22 cellular contexts compared by ENCODE assay signal in genomic region chr6:46637933-46638332, GRCh38. TPM values are rescaled to one million over a fixed set of nuclear protein-coding genes. Genes with fewer than 3 reads are reported as not detected.
DNase-seq lines count a peak whose midpoint lies in the region; ATAC-seq, FAIRE-seq and TF ChIP-seq lines count a peak whose summit lies in the region.
"Had no signal": no experiment of that assay in that cellular context is flagged by ENCODE, and none has a peak within 500 bp of the region (broad histone marks: within the 10 kb centered on the region; RNA-seq: fewer than 3 reads in every experiment).

No MANE protein-coding gene starts in this region.

- H3K27ac ChIP-seq in DOHH2 (ENCODE audit: low read depth, low read length) (peak overlapping the region; percentile 97), GM12878 (ENCODE audit: control insufficient read depth, insufficient read depth) (no peak overlapping the region), A673 (ENCODE audit: low read depth, low read length, poor library complexity, severe bottlenecking) (no peak overlapping the region)

- POLR2A ChIA-PET in GM12878 (lab: Charles Lee): no interaction called here
- POLR2A ChIA-PET in A673 (lab: Charles Lee; ENCODE audit: low non-redundant PET): no interaction called here

- H3K4me1 ChIP-seq in DOHH2 (ENCODE audit: control insufficient read depth, low read length) (peaks cover 92% of the 10 kb centered on the region), GM12878 (ENCODE audit: control insufficient read depth, insufficient read depth, low read length) (no peaks in the 10 kb centered on the region), A673 (ENCODE audit: insufficient read depth, low read length, poor library complexity, severe bottlenecking) (no peaks in the 10 kb centered on the region)

- H3K9me2 ChIP-seq in DOHH2 (replicated peaks; ENCODE audit: control insufficient read depth, low read length): no peaks in the 10 kb centered on the region
- H3K9me2 ChIP-seq: SK-N-SH had no signal

- TF ChIP-seq CTCF in DOHH2 (IDR thresholded peaks at IDR 0.05; ENCODE audit: low read depth, low read length, poor library complexity, severe bottlenecking) (no peak), GM12878 (IDR thresholded peaks at IDR 0.05 in 2 of 3, conservative IDR thresholded peaks at IDR 0.05 in 1 of 3; ENCODE audit: control insufficient read depth in 2 of 3, extremely low read depth in 1 of 3, insufficient read depth in 1 of 3, low read depth in 3 of 3, low read length in 3 of 3) (no peak), A673 (conservative IDR thresholded peaks at IDR 0.05; ENCODE audit: low read depth, low read length) (no peak)

- RAD21 ChIA-PET in GM12878 (lab: Charles Lee; ENCODE audit: unreplicated experiment): no interaction called here

- no peak overlapping the region for H2AFZ ChIP-seq in GM12878 (ENCODE audit: control insufficient read depth, low read depth, low read length)

- H3K27me3 ChIP-seq in DOHH2 (ENCODE audit: control insufficient read depth, low read length) (no peaks in the 10 kb centered on the region), GM12878 (replicated peaks in 1 of 2; ENCODE audit: control insufficient read depth in 2 of 2, insufficient read depth in 2 of 2, low read length in 1 of 2) (no peaks in the 10 kb centered on the region; a peak in 2 of 4 replicates), A673 (replicated peaks; ENCODE audit: insufficient read depth, low read depth, low read length, poor library complexity) (no peaks in the 10 kb centered on the region)

- no peaks in the 10 kb centered on the region for H3K9me3 ChIP-seq in DOHH2 (ENCODE audit: control insufficient read depth, insufficient read depth, low read length)
- H3K9me3 ChIP-seq in GM12878 (replicated peaks; ENCODE audit: control insufficient read depth, insufficient read depth, low read length): no peaks in the 10 kb centered on the region
- H3K9me3 ChIP-seq in A673 (ENCODE audit: low read depth, low read length, poor library complexity, severe bottlenecking): no peaks in the 10 kb centered on the region
- H3K9me3 ChIP-seq: SK-N-SH had no signal

- SMC1A ChIA-PET in GM12878 (lab: Charles Lee; ENCODE audit: uncharacterized antibody, unreplicated experiment): no interaction called here

- peak overlapping the region; percentile 78 for H3K4me3 ChIP-seq in DOHH2 (ENCODE audit: low read length)
- no peak overlapping the region for H3K4me3 ChIP-seq in GM12878
- no peak overlapping the region for H3K4me3 ChIP-seq in A673 (ENCODE audit: low read depth, low read length, poor library complexity, severe bottlenecking)

- intact Hi-C loops in GM12878 (cut with micrococcal nuclease; ENCODE audit: unreplicated experiment): no loop called here
- intact Hi-C loops in A673 (cut with micrococcal nuclease; ENCODE audit: unreplicated experiment): no loop called here

- no peaks in the 10 kb centered on the region for H4K20me1 ChIP-seq in DOHH2 (ENCODE audit: control insufficient read depth, insufficient read depth, low read depth, low read length)
- H4K20me1 ChIP-seq in GM12878 (ENCODE audit: control insufficient read depth, insufficient read depth): no peaks in the 10 kb centered on the region

- in situ Hi-C loops in GM12878 (cut with MboI): loop anchor here (25.0 kb wide), 1 partner anchor 551 kb away; no protein-coding TSS in a partner anchor

- ATAC-seq in GM12878 (no peak), HG02973 (IDR thresholded peaks at IDR 0.05; ENCODE audit: unreplicated experiment) (no peak)

- TF ChIP-seq RAD21 in GM12878 (IDR thresholded peaks at IDR 0.05; ENCODE audit: insufficient read depth, low read depth, low read length): no peak

- H3K36me3 ChIP-seq in DOHH2 (ENCODE audit: control insufficient read depth, low read length) (peaks cover 40% of the 10 kb centered on the region), GM12878 (ENCODE audit: control insufficient read depth in 2 of 2, insufficient read depth in 2 of 2, low read length in 1 of 2) (no peaks in the 10 kb centered on the region), A673 (ENCODE audit: insufficient read depth, low read length, poor library complexity, severe bottlenecking) (no peaks in the 10 kb centered on the region)

- no peak for TF ChIP-seq POLR2A in GM12878 (IDR thresholded peaks at IDR 0.05; ENCODE audit: low read depth, low read length)

- WGBS in GM12878 (ENCODE audit: insufficient coverage, insufficient replicate concordance, low lambda C conversion rate, missing lambda C conversion rate): 0% methylated on average over 1 of the region's 1 CpG

- no peak for FAIRE-seq in GM12878 (lab: Jason Lieb, UNC)
- FAIRE-seq in islet of Langerhans (lab: Jason Lieb, UNC): peak; percentile 5
- FAIRE-seq: D721Med, HTR-8/SVneo had no signal

- CTCF ChIA-PET in GM12878 (lab: Yijun Ruan, JAX): no interaction called here
- CTCF ChIA-PET in A673 (lab: Charles Lee): no interaction called here

- DNase-seq in NAMALWA (ENCODE audit: low spot score): peak; percentile 35
- no peak for DNase-seq in GM12878 (ENCODE audit: low read depth, low spot score)
- DNase-seq in NCI-H345 treated with DMSO at 0.1 percent for 48 hours (lab: John Stamatoyannopoulos, UW; ENCODE audit: unreplicated experiment): no peak
- DNase-seq in A673 (ENCODE audit: low spot score): no peak
- DNase-seq in stimulated activated CD4-positive, alpha-beta T cell treated with anti-CD3 and anti-CD28 coated beads, Interleukin-2, amount 100 ng/mL, for 48 hours: no peak
- DNase-seq: DMS53; GF-D8; KG1; NCI-H1105 treated with DMSO at 0.1 percent for 48 hours; NCI-H2029 treated with DMSO at 0.1 percent for 48 hours; NCI-H774; NK-92 treated with Interleukin-12 subunit alpha and Interleukin-12 subunit beta, amount 100 ng/mL, for 24 hours; RPMI8226; SHP77 treated with DMSO at 0.1 percent for 48 hours; SK-N-SH had no signal

- H3K79me2 ChIP-seq in DOHH2 (ENCODE audit: control insufficient read depth, low read length) (peaks cover 58% of the 10 kb centered on the region), GM12878 (ENCODE audit: control insufficient read depth, insufficient read depth, low read length) (no peaks in the 10 kb centered on the region)

- no peak overlapping the region for H3K9ac ChIP-seq in GM12878 (ENCODE audit: control insufficient read depth, insufficient read depth, low read length)
- H3K9ac ChIP-seq: SK-N-SH had no signal

- BruUV-seq in GM12878 (replicated peaks; lab: Mats Ljungman, UMichigan) (no TSS peak), A673 (replicated peaks; lab: Mats Ljungman, UMichigan) (no TSS peak)

- H3K4me2 ChIP-seq in DOHH2 (ENCODE audit: low read length) (peak overlapping the region; percentile 99), GM12878 (ENCODE audit: control insufficient read depth, insufficient read depth) (no peak overlapping the region)
- H3K4me2 ChIP-seq: SK-N-SH had no signal

- peaks cover 16% of the 10 kb centered on the region for H3F3A ChIP-seq in DOHH2 (ENCODE audit: control insufficient read depth, insufficient read depth)

- TF ChIP-seq EP300 in GM12878 (IDR thresholded peaks at IDR 0.05; ENCODE audit: borderline replicate concordance in 1 of 2, control insufficient read depth in 1 of 2, low read depth in 2 of 2, low read length in 2 of 2): no peak

RNA-seq across cellular contexts. Expression of gene CYP39A1, which starts 14.7 kb away (rescaled TPM):
- total RNA-seq in GM12878 (2013; cell fraction: nucleolus; rRNA removed): not detected in 2 replicates
- not detected in 2 replicates for total RNA-seq in GM12878 (2014; rRNA removed)
- total RNA-seq in GM12878 (2014; rRNA removed; fragmentation: Illumina TruSeq; extraction: Trizol): not detected in 2 replicates
- total RNA-seq in GM12878 (2021): not detected in 2 replicates
- polyA plus RNA-seq in GM12878 (2011; ENCODE audit: low read depth): not detected
- polyA plus RNA-seq in GM12878 (2011; rRNA removed): not detected in 2 replicates
- polyA plus RNA-seq in GM12878 (2011; cell fraction: cytosol; rRNA removed): not detected in 2 replicates
- polyA plus RNA-seq in GM12878 (2011; cell fraction: nucleus; rRNA removed): not detected in 2 replicates
- polyA plus RNA-seq in GM12878 (2012): not detected in 2 replicates
- polyA plus RNA-seq in GM12878 (2014; fragmentation: Illumina TruSeq; extraction: Trizol): not detected in 2 replicates
- not detected for polyA plus RNA-seq in GM12878 (2014; fragmentation: Nextera tagmentation; extraction: Ambion mirVana)
- polyA plus RNA-seq in GM12878 (2014; rRNA removed): not detected in 2 replicates
- not detected for polyA plus RNA-seq in GM12878 (2016; fragmentation: Nextera tagmentation; extraction: Ambion mirVana)
- not detected in 2 replicates for polyA minus RNA-seq in GM12878 (2011; rRNA and poly(A)+ RNA removed)
- polyA minus RNA-seq in GM12878 (2011; cell fraction: cytosol; rRNA and poly(A)+ RNA removed): not detected in 2 replicates
- not detected in 2 replicates for polyA minus RNA-seq in GM12878 (2011; cell fraction: nucleus; rRNA and poly(A)+ RNA removed)
- 0.17 TPM in 1 of 2 replicates, not detected in the other for total RNA-seq in A673 (2021)
- total RNA-seq: A172 had no signal
- polyA plus RNA-seq: CD14-positive monocyte, SK-N-SH had no signal

RNA-seq across cellular contexts. Expression of gene SLC25A27, which starts 14.8 kb away (rescaled TPM):
- not detected in 2 replicates for total RNA-seq in GM12878 (2013; cell fraction: nucleolus; rRNA removed)
- not detected in 2 replicates for total RNA-seq in GM12878 (2014; rRNA removed)
- not detected in 2 replicates for total RNA-seq in GM12878 (2014; rRNA removed; fragmentation: Illumina TruSeq; extraction: Trizol)
- total RNA-seq in GM12878 (2021): not detected in 2 replicates
- not detected for polyA plus RNA-seq in GM12878 (2011; ENCODE audit: low read depth)
- polyA plus RNA-seq in GM12878 (2011; rRNA removed): 0.33 TPM in 1 of 2 replicates, not detected in the other
- polyA plus RNA-seq in GM12878 (2011; cell fraction: cytosol; rRNA removed): not detected in 2 replicates
- polyA plus RNA-seq in GM12878 (2011; cell fraction: nucleus; rRNA removed): not detected in 2 replicates
- polyA plus RNA-seq in GM12878 (2012): not detected in 2 replicates
- not detected in 2 replicates for polyA plus RNA-seq in GM12878 (2014; fragmentation: Illumina TruSeq; extraction: Trizol)
- polyA plus RNA-seq in GM12878 (2014; fragmentation: Nextera tagmentation; extraction: Ambion mirVana): not detected
- polyA plus RNA-seq in GM12878 (2014; rRNA removed): not detected in 2 replicates
- polyA plus RNA-seq in GM12878 (2016; fragmentation: Nextera tagmentation; extraction: Ambion mirVana): not detected
- polyA minus RNA-seq in GM12878 (2011; rRNA and poly(A)+ RNA removed): not detected in 2 replicates
- polyA minus RNA-seq in GM12878 (2011; cell fraction: cytosol; rRNA and poly(A)+ RNA removed): not detected in 2 replicates
- polyA minus RNA-seq in GM12878 (2011; cell fraction: nucleus; rRNA and poly(A)+ RNA removed): not detected in 2 replicates
- total RNA-seq in A673 (2021): 0.45 and 0.52 TPM in 2 replicates

RNA-seq across cellular contexts. Expression of gene TDRD6, which starts 49.8 kb away (rescaled TPM):
- total RNA-seq in GM12878 (2013; cell fraction: nucleolus; rRNA removed): not detected in 2 replicates
- total RNA-seq in GM12878 (2014; rRNA removed) (not detected in 2 replicates), GM12878 (2014; rRNA removed; fragmentation: Illumina TruSeq; extraction: Trizol) (not detected in 2 replicates), GM12878 (2021) (not detected in 2 replicates), A673 (2021) (not detected in 2 replicates)
- polyA plus RNA-seq in GM12878 (2011; ENCODE audit: low read depth): not detected
- polyA plus RNA-seq in GM12878 (2011; rRNA removed) (not detected in 2 replicates), GM12878 (2014; fragmentation: Illumina TruSeq; extraction: Trizol) (not detected in 2 replicates), GM12878 (2014; fragmentation: Nextera tagmentation; extraction: Ambion mirVana) (not detected), GM12878 (2014; rRNA removed) (not detected in 2 replicates), GM12878 (2016; fragmentation: Nextera tagmentation; extraction: Ambion mirVana) (not detected)
- not detected in 2 replicates for polyA plus RNA-seq in GM12878 (2011; cell fraction: cytosol; rRNA removed)
- polyA plus RNA-seq in GM12878 (2011; cell fraction: nucleus; rRNA removed): not detected in 2 replicates
- not detected in 2 replicates for polyA plus RNA-seq in GM12878 (2012)
- polyA minus RNA-seq in GM12878 (2011; rRNA and poly(A)+ RNA removed): not detected in 2 replicates
- not detected in 2 replicates for polyA minus RNA-seq in GM12878 (2011; cell fraction: cytosol; rRNA and poly(A)+ RNA removed)
- not detected in 2 replicates for polyA minus RNA-seq in GM12878 (2011; cell fraction: nucleus; rRNA and poly(A)+ RNA removed)
- total RNA-seq: A172 had no signal
- polyA plus RNA-seq: SK-N-SH had no signal
